8 cellular contexts compared by ENCODE assay signal in the genomic region with DNA sequence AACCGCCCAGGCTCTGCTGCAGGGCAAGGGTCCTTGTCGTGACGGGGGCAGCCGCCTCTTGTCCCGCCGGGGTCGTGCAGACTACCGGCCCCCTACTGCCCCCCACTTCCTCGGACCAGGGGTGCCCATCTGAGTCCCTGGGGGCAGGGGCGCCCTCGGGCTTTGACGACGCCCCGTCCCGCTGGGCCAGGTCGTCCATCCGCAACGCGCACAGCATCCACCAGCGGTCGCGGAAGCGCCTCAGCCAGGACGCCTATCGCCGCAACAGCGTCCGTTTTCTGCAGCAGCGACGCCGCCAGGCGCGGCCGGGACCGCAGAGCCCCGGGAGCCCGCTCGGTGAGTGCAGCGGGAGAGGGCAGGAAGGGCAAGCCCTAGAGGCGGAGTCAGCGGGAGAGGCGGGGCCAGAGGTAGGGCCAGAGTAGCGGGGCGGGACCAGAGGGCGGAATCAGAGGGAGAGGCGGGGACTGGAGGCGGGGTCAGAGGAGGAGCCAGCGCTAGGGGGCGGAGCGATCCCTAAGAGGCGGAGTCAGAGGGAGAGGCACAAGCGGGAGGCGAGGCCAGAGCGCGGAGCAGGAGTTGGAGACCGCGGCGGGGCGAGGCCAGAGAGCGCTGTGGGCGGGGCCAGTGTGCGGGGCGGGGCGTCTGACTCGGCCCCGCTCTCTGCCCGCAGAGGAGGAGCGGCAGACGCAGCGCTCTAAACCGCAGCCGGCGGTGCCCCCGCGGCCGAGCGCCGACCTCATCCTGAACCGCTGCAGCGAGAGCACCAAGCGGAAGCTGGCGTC. TPM values are rescaled to one million over a fixed set of nuclear protein-coding genes. Genes with fewer than 3 reads are reported as not detected.
DNase-seq lines count a peak whose midpoint lies in the region; ATAC-seq and TF ChIP-seq lines count a peak whose summit lies in the region.
"Not testable (repeated sequence)": the region's sequence is repeated elsewhere in the genome, so short reads cannot be mapped to it uniquely, and the experiment has no call there.

No MANE protein-coding gene starts in this region.

- peak; percentile 75 to 89 for DNase-seq in NCI-H1930 (lab: John Stamatoyannopoulos, UW)
- DNase-seq in T follicular helper cell (ENCODE audit: low read depth) = peak; percentile 93
- peak; percentile 96 for DNase-seq in glutamatergic neuron
- peak; percentile 83 to 85 for DNase-seq in trophoblast cell
- peak; percentile 94 to 95 for DNase-seq in thyroid gland

- not testable (repeated sequence) for H3K4me1 ChIP-seq in trophoblast cell (ENCODE audit: control insufficient read depth in 1 of 2, insufficient read depth in 2 of 2, low read length in 2 of 2); thyroid gland

- H3K4me3 ChIP-seq in trophoblast cell (ENCODE audit: low read depth, low read length); thyroid gland (replicated peaks in 1 of 3): not testable (repeated sequence)

- not testable (repeated sequence) for H2BK120ac ChIP-seq in trophoblast cell (ENCODE audit: insufficient read depth, low read length, poor library complexity)

- H2BK5ac ChIP-seq in trophoblast cell (ENCODE audit: low read depth, low read length, poor library complexity) = not testable (repeated sequence)

- not testable (repeated sequence) for H3K36me3 ChIP-seq in trophoblast cell (ENCODE audit: control insufficient read depth in 1 of 2, insufficient read depth in 2 of 2, low read length in 2 of 2); thyroid gland

- H3K9ac ChIP-seq in trophoblast cell (ENCODE audit: low read length) = not testable (repeated sequence)

- H3K4me1 Mint-ChIP-seq in activated naive CD8-positive, alpha-beta T cell (ENCODE audit: low read depth); glutamatergic neuron (ENCODE audit: low read depth, unreplicated experiment): not testable (repeated sequence)

- not testable (repeated sequence) for H3K4me2 ChIP-seq in trophoblast cell (ENCODE audit: low read length)

- not testable (repeated sequence) for H3K18ac ChIP-seq in trophoblast cell (ENCODE audit: low read length)

- not testable (repeated sequence) for H3K36me3 Mint-ChIP-seq in activated naive CD8-positive, alpha-beta T cell; glutamatergic neuron (ENCODE audit: unreplicated experiment)

- H3K27ac ChIP-seq in trophoblast cell (ENCODE audit: low read depth, low read length); thyroid gland: not testable (repeated sequence)

- no CpG with 5 or more reads among the region's 82 CpGs for whole genome bisulfite sequencing in trophoblast cell (ENCODE audit: extremely low coverage, insufficient coverage, insufficient read length)
- 0% methylated on average over 1 of the region's 82 CpGs; no CpG with 5 or more reads in 1 of the 2 donors for WGBS in thyroid gland, 2 donors

- not testable (repeated sequence) for H3K27ac Mint-ChIP-seq in activated naive CD8-positive, alpha-beta T cell; glutamatergic neuron (ENCODE audit: unreplicated experiment)

- H3K79me1 ChIP-seq in trophoblast cell (ENCODE audit: low read length) = not testable (repeated sequence)

- TF ChIP-seq CTCF in glutamatergic neuron (IDR thresholded peaks at IDR 0.05; ENCODE audit: partially characterized antibody, unreplicated experiment); thyroid gland (IDR thresholded peaks at IDR 0.05): not testable (repeated sequence)

- H3K23ac ChIP-seq in trophoblast cell (ENCODE audit: low read length) = not testable (repeated sequence)

- not testable (repeated sequence) for TF ChIP-seq POLR2A in thyroid gland (IDR thresholded peaks at IDR 0.05)

- not testable (repeated sequence) for H4K8ac ChIP-seq in trophoblast cell (ENCODE audit: low read depth, low read length)

- not testable (repeated sequence) for H3K9me3 Mint-ChIP-seq in activated naive CD8-positive, alpha-beta T cell (ENCODE audit: low read depth); glutamatergic neuron (ENCODE audit: unreplicated experiment)

- H3K27me3 Mint-ChIP-seq in activated naive CD8-positive, alpha-beta T cell; glutamatergic neuron (ENCODE audit: unreplicated experiment): not testable (repeated sequence)

- H3K4ac ChIP-seq in trophoblast cell (ENCODE audit: low read depth, low read length) = not testable (repeated sequence)

- not testable (repeated sequence) for H2AK5ac ChIP-seq in trophoblast cell (ENCODE audit: low read length)

- not testable (repeated sequence) for H2BK12ac ChIP-seq in trophoblast cell (ENCODE audit: low read length)

- peak overlapping the region; percentile 27 for H3K4me3 Mint-ChIP-seq in activated naive CD8-positive, alpha-beta T cell
- not testable (repeated sequence) for H3K4me3 Mint-ChIP-seq in glutamatergic neuron (ENCODE audit: unreplicated experiment)

- not testable (repeated sequence) for H3K14ac ChIP-seq in trophoblast cell (ENCODE audit: low read length)

- H2AFZ ChIP-seq in trophoblast cell (ENCODE audit: insufficient read depth, low read length, poor library complexity) = not testable (repeated sequence)

- H3K79me2 ChIP-seq in trophoblast cell (ENCODE audit: control insufficient read depth, insufficient read depth, low read length, poor library complexity) = not testable (repeated sequence)

- ATAC-seq in GM18520 (IDR thresholded peaks at IDR 0.05; ENCODE audit: unreplicated experiment) (peak; percentile 77), HG03025 (IDR thresholded peaks at IDR 0.05; ENCODE audit: low FRiP score, unreplicated experiment) (peak; percentile 88)

- not testable (repeated sequence) for H4K91ac ChIP-seq in trophoblast cell (ENCODE audit: low read depth, low read length)

- intact Hi-C loops in thyroid gland (cut with DNase I) = not testable (repeated sequence)

- H3K27me3 ChIP-seq in trophoblast cell (ENCODE audit: insufficient read depth, low read length); thyroid gland: not testable (repeated sequence)

- not testable (repeated sequence) for H4K12ac ChIP-seq in trophoblast cell (ENCODE audit: low read depth, low read length)

- H3K9me3 ChIP-seq in trophoblast cell (ENCODE audit: insufficient read depth, low read depth, low read length); thyroid gland: not testable (repeated sequence)

RNA-seq across cellular contexts. Expression of a gene that starts 14.7 kb away (rescaled TPM):
- 0.54 TPM for total RNA-seq in glutamatergic neuron (ENCODE audit: unreplicated experiment)
- 0.33 and 0.44 TPM in 2 replicates for polyA plus RNA-seq in trophoblast cell (2013)
- total RNA-seq in thyroid gland = 1 to 10 TPM in 3 of 4 donors, under 1 TPM in 1; 0.67 to 6.0 (median 2.1) TPM
